8 cellular contexts compared by ENCODE assay signal in genomic region chr2:207330912-207331311, GRCh38.
DNase-seq lines count a peak whose midpoint lies in the region; ATAC-seq and TF ChIP-seq lines count a peak whose summit lies in the region.

No MANE protein-coding gene starts in this region.

- H3K27ac ChIP-seq in thoracic aorta: no peak overlapping the region

- ATAC-seq in GM19351 (IDR thresholded peaks at IDR 0.05; ENCODE audit: unreplicated experiment) (peak; percentile 57), HG03342 (IDR thresholded peaks at IDR 0.05; ENCODE audit: unreplicated experiment) (peak; percentile 58), thoracic aorta (ENCODE audit: insufficient number of reproducible peaks, low FRiP score, low read depth) (peak; percentile 52)

- no peaks in the 10 kb centered on the region for H3K9me3 ChIP-seq in thoracic aorta

- peaks cover 11 to 19% of the 10 kb centered on the region in 2 donors for H3K4me1 ChIP-seq in thoracic aorta (ENCODE audit: control insufficient read depth in 1 of 2, low read depth in 2 of 2)

- no peak overlapping the region for H3K4me3 ChIP-seq in thoracic aorta

- TF ChIP-seq CTCF in thoracic aorta (IDR thresholded peaks at IDR 0.05): no peak

- in situ Hi-C loops in KBM-7 (cut with MboI; ENCODE audit: low pct_unique_long_range_greater_than_20kb, low sequenced_read_pairs): no loop called here

- peak; percentile 53 for DNase-seq in COLO829 (ENCODE audit: low spot score)
- DNase-seq in activated CD4-positive, alpha-beta T cell treated with anti-CD3 and anti-CD28 coated beads for 48 hours: peak; percentile 81
- DNase-seq in foreskin melanocyte: peak; percentile 30
- DNase-seq in thoracic aorta (ENCODE audit: low spot score): peak; percentile 38
- DNase-seq in KBM-7: no peak
- no peak for DNase-seq in ecto neural progenitor cell (ENCODE audit: low spot score)

- H3K27me3 ChIP-seq in thoracic aorta (replicated peaks; ENCODE audit: insufficient read depth): no peaks in the 10 kb centered on the region

- H3K36me3 ChIP-seq in thoracic aorta: no peaks in the 10 kb centered on the region

Comparison
In these comparisons a context has a peak if more than half of its experiments do, and no peak if none do; other contexts are left out.
1. DNase-seq: peak in COLO829 (single experiment), activated CD4-positive, alpha-beta T cell treated with anti-CD3 and anti-CD28 coated beads for 48 hours (single experiment), foreskin melanocyte (single experiment) and thoracic aorta (single experiment); none in KBM-7 (single experiment) and ecto neural progenitor cell (single experiment).
2. Peak in every context shown above with its lines, with median percentiles within 50 percentile points of each other: ATAC-seq.